10 cellular contexts compared by ENCODE assay signal in genomic region chr4:143411527-143412480, GRCh38.
DNase-seq lines count a peak whose midpoint lies in the region; ATAC-seq, FAIRE-seq and TF ChIP-seq lines count a peak whose summit lies in the region.
"Had no signal": no experiment of that assay in that cellular context is flagged by ENCODE, and none has a peak within 500 bp of the region (broad histone marks: within the 10 kb centered on the region; RNA-seq: fewer than 3 reads in every experiment).

No MANE protein-coding gene starts in this region.

- no peaks in the 10 kb centered on the region for H3K36me3 ChIP-seq in thyroid gland

- peak overlapping the region; percentile 4 for H3K4me3 ChIP-seq in coronary artery
- no peak overlapping the region for H3K4me3 ChIP-seq in thyroid gland (replicated peaks in 1 of 3)

- H3K27me3 ChIP-seq in thyroid gland, result no peaks in the 10 kb centered on the region

- TF ChIP-seq POLR2A in thyroid gland (IDR thresholded peaks at IDR 0.05), result no peak

- peaks cover 12 to 18% of the 10 kb centered on the region in 2 donors for H3K4me1 ChIP-seq in thyroid gland

- intact Hi-C loops in thyroid gland (cut with DNase I), result no loop called here

- H3K27ac ChIP-seq in coronary artery, result peak overlapping the region; percentile 42 to 43
- peak overlapping the region in 2 of 3 donors; percentile 18 to 55 for H3K27ac ChIP-seq in thyroid gland

- ATAC-seq in HG03378 (IDR thresholded peaks at IDR 0.05; ENCODE audit: unreplicated experiment) (no peak), HG02571 (IDR thresholded peaks at IDR 0.05; ENCODE audit: unreplicated experiment) (no peak)

- no peak for TF ChIP-seq CTCF in coronary artery (IDR thresholded peaks at IDR 0.05)
- TF ChIP-seq CTCF in thyroid gland (IDR thresholded peaks at IDR 0.05), result no peak
- TF ChIP-seq CTCF in D721Med (IDR thresholded peaks at IDR 0.05; ENCODE audit: insufficient read depth, missing control alignments), result no peak

- H3K9me3 ChIP-seq in thyroid gland, result no peaks in the 10 kb centered on the region

- WGBS in thyroid gland, 2 donors, result 55 to 72% methylated on average over 7 of the region's 7 CpGs

- peak; percentile 56 for DNase-seq in NCI-H1417 treated with DMSO at 0.1 percent for 48 hours (lab: John Stamatoyannopoulos, UW)
- DNase-seq in coronary artery (ENCODE audit: low spot score), result no peak
- peak; percentile 79 to 88 for DNase-seq in lung microvascular endothelial cell (ENCODE audit: low read depth in 2 of 2)
- no peak for DNase-seq in thyroid gland
- DNase-seq in D721Med (ENCODE audit: insufficient read length, low spot score), result no peak
- no peak for DNase-seq in COLO668 (lab: John Stamatoyannopoulos, UW; ENCODE audit: unreplicated experiment)
- DNase-seq: effector memory CD4-positive, alpha-beta T cell; OCI-M1 had no signal

- no peak for FAIRE-seq in D721Med (lab: Jason Lieb, UNC)

Comparison
In these comparisons a context has a peak if more than half of its experiments do, and no peak if none do; other contexts are left out.
1. DNase-seq: peak in NCI-H1417 treated with DMSO at 0.1 percent for 48 hours (single experiment) and lung microvascular endothelial cell (2 of 2); none in coronary artery (single experiment), thyroid gland (0 of 2), D721Med (single experiment) and COLO668 (single experiment).